ENCODE assay signal across 28 cellular contexts in the genomic region with DNA sequence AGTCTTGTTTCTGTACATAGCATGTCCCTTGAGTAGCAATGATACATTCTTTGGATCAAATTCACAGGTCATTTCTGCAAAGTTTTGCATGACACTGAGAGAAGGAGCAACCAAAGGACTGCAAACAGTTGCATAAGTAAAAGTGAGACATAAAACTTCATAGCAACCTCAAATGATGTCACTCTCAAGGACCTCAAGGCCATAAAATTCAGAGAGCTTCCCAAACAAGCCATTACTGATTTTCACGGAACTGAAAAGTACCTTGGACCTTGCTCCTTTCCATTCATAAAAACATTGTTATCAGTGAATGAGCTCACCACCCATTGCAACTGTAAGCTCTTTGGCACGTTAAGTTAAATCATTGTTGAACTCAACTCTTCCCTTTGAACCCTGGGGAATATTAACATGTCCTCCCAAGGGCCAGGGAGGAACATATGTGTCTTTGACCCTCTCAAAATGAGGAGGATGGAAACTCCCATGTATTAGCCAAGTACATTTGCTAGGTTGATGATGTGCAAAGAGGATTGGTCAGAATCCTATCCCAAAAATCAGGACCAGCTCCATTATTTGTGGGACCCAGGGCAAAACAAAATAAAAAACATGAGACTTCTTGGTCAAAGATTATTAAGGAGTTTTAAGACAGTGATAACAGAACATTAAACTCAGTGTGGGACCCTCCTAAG.
A peak's percentile ranks its signal among the peaks of the same experiment; 100 is the strongest.
DNase-seq lines count a peak whose midpoint lies in the region; ATAC-seq, FAIRE-seq and TF ChIP-seq lines count a peak whose summit lies in the region.
"Had no signal": no experiment of that assay in that cellular context is flagged by ENCODE, and none has a peak within 500 bp of the region (broad histone marks: within the 10 kb centered on the region; RNA-seq: fewer than 3 reads in every experiment).

No MANE protein-coding gene starts in this region.

- no peaks in the 10 kb centered on the region for H3F3A ChIP-seq in PC-9 (ENCODE audit: insufficient read depth, low read depth)

- POLR2A ChIA-PET in PC-9 (lab: Charles Lee; ENCODE audit: unreplicated experiment): no interaction called here
- POLR2A ChIA-PET in CD4-positive, alpha-beta memory T cell (lab: Charles Lee; ENCODE audit: partially characterized antibody): no interaction called here

- no peak overlapping the region for H3K4me3 Mint-ChIP-seq in progenitor cell of endocrine pancreas (ENCODE audit: low read depth)
- no peak overlapping the region for H3K4me3 Mint-ChIP-seq in CD4-positive, alpha-beta memory T cell

- H3K27me3 Mint-ChIP-seq in progenitor cell of endocrine pancreas: no peaks in the 10 kb centered on the region
- peaks cover 15 to 19% of the 10 kb centered on the region in 2 donors for H3K27me3 Mint-ChIP-seq in CD4-positive, alpha-beta memory T cell

- H3K9me3 ChIP-seq in keratinocyte (ENCODE audit: control insufficient read depth, low read depth, low read length) (no peaks in the 10 kb centered on the region), PC-9 (ENCODE audit: insufficient read depth, low read depth) (no peaks in the 10 kb centered on the region)
- H3K9me3 ChIP-seq in CD4-positive, alpha-beta memory T cell (ENCODE audit: control insufficient read depth in 1 of 2, low read length in 2 of 2): no peaks in the 10 kb centered on the region
- H3K9me3 ChIP-seq: stomach, tibial nerve had no signal

- H2AFZ ChIP-seq in keratinocyte (ENCODE audit: control insufficient read depth, low read length): no peak overlapping the region
- no peak overlapping the region for H2AFZ ChIP-seq in PC-9

- FAIRE-seq in keratinocyte (lab: Jason Lieb, UNC): peak; percentile 34
- FAIRE-seq: TTC549 had no signal

- H3K4me1 ChIP-seq in keratinocyte (ENCODE audit: control insufficient read depth, extremely low read depth, insufficient read depth, low read length) (no peaks in the 10 kb centered on the region), PC-9 (replicated peaks; ENCODE audit: insufficient read depth) (no peaks in the 10 kb centered on the region)
- H3K4me1 ChIP-seq in CD4-positive, alpha-beta memory T cell (ENCODE audit: insufficient read depth, low read length): no peaks in the 10 kb centered on the region
- H3K4me1 ChIP-seq: foreskin keratinocyte, tibial nerve had no signal

- H3K27ac ChIP-seq in keratinocyte (ENCODE audit: control insufficient read depth, insufficient read depth, low read length): no peak overlapping the region
- H3K27ac ChIP-seq in PC-9: no peak overlapping the region
- H3K27ac ChIP-seq in CD4-positive, alpha-beta memory T cell (ENCODE audit: low read depth, low read length): no peak overlapping the region
- H3K27ac ChIP-seq: C4-2B, dorsolateral prefrontal cortex, foreskin keratinocyte, stomach, tibial nerve had no signal

- no peak for ATAC-seq in sciatic nerve
- ATAC-seq in GM19328 (IDR thresholded peaks at IDR 0.05; ENCODE audit: unreplicated experiment): no peak
- ATAC-seq: foreskin keratinocyte had no signal

- H3K4me2 ChIP-seq in keratinocyte (ENCODE audit: control insufficient read depth, extremely low read depth, insufficient read depth, low read depth, low read length) (no peak overlapping the region), PC-9 (no peak overlapping the region)

- BruUV-seq in PC-9 (replicated peaks; lab: Mats Ljungman, UMichigan): no TSS peak

- intact Hi-C loops in sciatic nerve (cut with DNase I) (no loop called here), PC-9 (cut with micrococcal nuclease; ENCODE audit: unreplicated experiment) (no loop called here)
- intact Hi-C loops in CD4-positive, alpha-beta memory T cell (cut with micrococcal nuclease): no loop called here

- H3K27ac Mint-ChIP-seq in progenitor cell of endocrine pancreas: peak overlapping the region; percentile 27
- no peak overlapping the region for H3K27ac Mint-ChIP-seq in CD4-positive, alpha-beta memory T cell

- CTCF ChIA-PET in PC-9 (lab: Charles Lee): no interaction called here
- CTCF ChIA-PET in CD4-positive, alpha-beta memory T cell (lab: Charles Lee; ENCODE audit: partially characterized antibody): interaction anchor here (1.0 kb wide), 1 partner anchor 10 kb away, joined by 3 read pairs; no protein-coding TSS in a partner anchor

- no peaks in the 10 kb centered on the region for H3K9me1 ChIP-seq in keratinocyte (ENCODE audit: control insufficient read depth, extremely low read depth, insufficient read depth, low read length)

- H3K36me3 ChIP-seq in keratinocyte (ENCODE audit: control insufficient read depth in 2 of 2, extremely low read depth in 1 of 2, insufficient read depth in 2 of 2, low read length in 2 of 2) (no peaks in the 10 kb centered on the region), PC-9 (ENCODE audit: low read depth) (no peaks in the 10 kb centered on the region)
- H3K36me3 ChIP-seq in CD4-positive, alpha-beta memory T cell (ENCODE audit: insufficient read depth, low read length): no peaks in the 10 kb centered on the region
- H3K36me3 ChIP-seq: stomach, tibial nerve had no signal

- H3K27me3 ChIP-seq in keratinocyte (ENCODE audit: control insufficient read depth, extremely low read depth, insufficient read depth, low read length) (no peaks in the 10 kb centered on the region), PC-9 (ENCODE audit: insufficient read depth, low read depth) (peaks cover 14% of the 10 kb centered on the region; the same call in 1 of the 2 replicates)
- no peaks in the 10 kb centered on the region for H3K27me3 ChIP-seq in CD4-positive, alpha-beta memory T cell (ENCODE audit: insufficient read depth, low read length)
- H3K27me3 ChIP-seq: foreskin keratinocyte, stomach, tibial nerve had no signal

- H3K4me1 Mint-ChIP-seq in progenitor cell of endocrine pancreas (ENCODE audit: low read depth): peaks cover 8% of the 10 kb centered on the region
- H3K4me1 Mint-ChIP-seq in CD4-positive, alpha-beta memory T cell: no peaks in the 10 kb centered on the region

- H4K20me1 ChIP-seq in keratinocyte (ENCODE audit: control insufficient read depth, extremely low read depth, insufficient read depth, low read length) (no peaks in the 10 kb centered on the region), PC-9 (ENCODE audit: insufficient read depth) (no peaks in the 10 kb centered on the region)

- no peaks in the 10 kb centered on the region for H3K36me3 Mint-ChIP-seq in progenitor cell of endocrine pancreas (ENCODE audit: insufficient read depth)
- H3K36me3 Mint-ChIP-seq in CD4-positive, alpha-beta memory T cell: no peaks in the 10 kb centered on the region

- dilution Hi-C loops in keratinocyte (cut with MboI; ENCODE audit: extremely low pct_ligation_motif_present, low sequenced_read_pairs): no loop called here

- no peak overlapping the region for H3K9ac ChIP-seq in keratinocyte (ENCODE audit: control insufficient read depth, extremely low read depth, insufficient read depth, low read length)

- no peak overlapping the region for H3K4me3 ChIP-seq in keratinocyte (ENCODE audit: control insufficient read depth in 2 of 3, extremely low read depth in 1 of 3, insufficient read depth in 2 of 3, low read depth in 1 of 3, low read length in 3 of 3)
- no peak overlapping the region for H3K4me3 ChIP-seq in PC-9
- H3K4me3 ChIP-seq in CD4-positive, alpha-beta memory T cell (ENCODE audit: low read length in 2 of 2): no peak overlapping the region
- H3K4me3 ChIP-seq: dorsolateral prefrontal cortex, stomach, tibial nerve had no signal

- peak; percentile 53 for DNase-seq in Daoy (ENCODE audit: low read depth)
- peak; percentile 51 for DNase-seq in SW480 (ENCODE audit: low spot score)
- no peak for DNase-seq in keratinocyte (ENCODE audit: low read depth, low spot score)
- no peak for DNase-seq in progenitor cell of endocrine pancreas (ENCODE audit: low spot score, unreplicated experiment)
- DNase-seq in sciatic nerve (ENCODE audit: low spot score): no peak
- DNase-seq in PC-9: no peak
- no peak for DNase-seq in CD4-positive, alpha-beta memory T cell
- DNase-seq: activated naive CD4-positive, alpha-beta T cell treated with anti-CD3 and anti-CD28 coated beads, Interleukin-2, amount 50 U/mL, for 16 hours; anterior cingulate cortex; caudate nucleus; dorsolateral prefrontal cortex; foreskin keratinocyte; GF-D8; hypothalamus; islet precursor cell; Kasumi-1; NCI-H1092; NCI-H2029; NCI-H345; OCI-M1; retina; SHP77 treated with DMSO at 0.1 percent for 48 hours; stomach; T-helper 1 cell had no signal

- H3K79me2 ChIP-seq in keratinocyte (ENCODE audit: control insufficient read depth, insufficient read depth, low read length) (no peaks in the 10 kb centered on the region), PC-9 (ENCODE audit: low read depth) (no peaks in the 10 kb centered on the region)

- no peaks in the 10 kb centered on the region for H3K9me2 ChIP-seq in PC-9 (ENCODE audit: insufficient read depth)

- no peaks in the 10 kb centered on the region for H3K9me3 Mint-ChIP-seq in progenitor cell of endocrine pancreas (ENCODE audit: low read depth)
- peaks cover 0 to 2% (median 0%) of the 10 kb centered on the region in 8 donors for H3K9me3 Mint-ChIP-seq in CD4-positive, alpha-beta memory T cell

- TF ChIP-seq CTCF in keratinocyte (optimal IDR thresholded peaks at IDR 0.05 in 1 of 3, IDR thresholded peaks at IDR 0.05 in 1 of 3, conservative IDR thresholded peaks at IDR 0.05 in 1 of 3; ENCODE audit: extremely low read depth in 1 of 3, insufficient read depth in 2 of 3, low read length in 3 of 3) (no peak), progenitor cell of endocrine pancreas (IDR thresholded peaks at IDR 0.05; ENCODE audit: unreplicated experiment) (no peak), PC-9 (conservative IDR thresholded peaks at IDR 0.05) (no peak)

Comparison
In these comparisons a context has a peak if more than half of its experiments do, and no peak if none do; other contexts are left out.
1. DNase-seq: peak in Daoy (single experiment) and SW480 (single experiment); none in keratinocyte (single experiment), progenitor cell of endocrine pancreas (single experiment), sciatic nerve (single experiment), PC-9 (0 of 2) and CD4-positive, alpha-beta memory T cell (0 of 5).